Comparison of ENCODE assay signal across 28 cellular contexts in genomic region chr11:114466742-114467141, GRCh38.
"Had no signal": no experiment of that assay in that cellular context is flagged by ENCODE, and none has a peak within 500 bp of the region (broad histone marks: within the 10 kb centered on the region; RNA-seq: fewer than 3 reads in every experiment).

No MANE protein-coding gene starts in this region.

- H3K9me3 ChIP-seq: adrenal gland, ascending aorta had no signal

- H3K4me3 ChIP-seq: adrenal gland, ascending aorta, breast epithelium, cardiac muscle cell, esophagus muscularis mucosa, gastroesophageal sphincter had no signal

- H3K27ac ChIP-seq: adrenal gland, ascending aorta, breast epithelium, cardiac muscle cell, esophagus muscularis mucosa, gastroesophageal sphincter, WERI-Rb-1 had no signal

- DNase-seq: activated B cell treated with CpG ODN at 0.5 μM for 24 hours; activated CD4-positive, alpha-beta T cell treated with anti-CD3 and anti-CD28 coated beads for 48 hours; activated CD4-positive, alpha-beta T cell treated with anti-CD3 and anti-CD28 coated beads, Interleukin-2, amount 50 U/mL, for 1 hour; activated CD4-positive, alpha-beta T cell treated with anti-CD3 and anti-CD28 coated beads, Interleukin-2, amount 50 U/mL, for 48 hours; activated CD8-positive, alpha-beta memory T cell treated with anti-CD3 and anti-CD28 coated beads for 24 hours; activated CD8-positive, alpha-beta T cell treated with anti-CD3 and anti-CD28 coated beads for 36 hours; activated effector memory CD4-positive, alpha-beta T cell treated with anti-CD3 and anti-CD28 coated beads, Interleukin-2, amount 50 U/mL, for 16 hours; activated naive CD4-positive, alpha-beta T cell treated with anti-CD3 and anti-CD28 coated beads for 36 hours; activated naive CD8-positive, alpha-beta T cell treated with anti-CD3 and anti-CD28 coated beads for 36 hours; activated naive CD8-positive, alpha-beta T cell treated with anti-CD3 and anti-CD28 coated beads, Interleukin-2, amount 50 U/mL, for 24 hours; activated T-cell treated with anti-CD3 and anti-CD28 coated beads, Interleukin-2, amount 50 U/mL, for 4 hours; adrenal gland; cortex of kidney; dermis blood vessel endothelial cell; effector CD4-positive, alpha-beta T cell; effector memory CD8-positive, alpha-beta T cell; erythroblast; foreskin melanocyte; T-helper 1 cell; T-helper 17 cell; T1000; WERI-Rb-1 had no signal

- H3K4me1 ChIP-seq: adrenal gland, ascending aorta, breast epithelium, esophagus muscularis mucosa, gastroesophageal sphincter had no signal

- H3K27me3 ChIP-seq: adrenal gland, ascending aorta, breast epithelium, cardiac muscle cell, esophagus muscularis mucosa, gastroesophageal sphincter had no signal

- H3K36me3 ChIP-seq: adrenal gland, ascending aorta, breast epithelium, cardiac muscle cell, esophagus muscularis mucosa, WERI-Rb-1 had no signal

- ATAC-seq: activated CD4-positive, CD25-positive, alpha-beta regulatory T cell treated with anti-CD3 and anti-CD28 coated beads, Interleukin-2, amount 50 U/mL, for 24 hours; activated CD8-positive, alpha-beta T cell treated with anti-CD3 and anti-CD28 coated beads for 36 hours; activated naive CD8-positive, alpha-beta T cell treated with anti-CD3 and anti-CD28 coated beads, Interleukin-2, amount 50 U/mL, for 24 hours; activated T-cell treated with anti-CD3 and anti-CD28 coated beads, Interleukin-2, amount 50 U/mL, for 4 hours; effector memory CD8-positive, alpha-beta T cell; gastroesophageal sphincter; T-helper 17 cell had no signal
